Comparison of ENCODE assay signal across 16 cellular contexts in genomic region chr5:68658810-68659372, GRCh38.
DNase-seq lines count a peak whose midpoint lies in the region; ATAC-seq and TF ChIP-seq lines count a peak whose summit lies in the region.
"Had no signal": no experiment of that assay in that cellular context is flagged by ENCODE, and none has a peak within 500 bp of the region (broad histone marks: within the 10 kb centered on the region; RNA-seq: fewer than 3 reads in every experiment).

No MANE protein-coding gene starts in this region.

- no peaks in the 10 kb centered on the region for H3K27me3 ChIP-seq in parathyroid adenoma (ENCODE audit: control insufficient read depth, insufficient read depth, low read length)
- no peaks in the 10 kb centered on the region for H3K27me3 ChIP-seq in effector memory CD4-positive, alpha-beta T cell (replicated peaks; ENCODE audit: control insufficient read depth, insufficient read depth, low read length, poor library complexity, severe bottlenecking)
- H3K27me3 ChIP-seq: BLaER1 had no signal

- no peak for ATAC-seq in HG02763 (IDR thresholded peaks at IDR 0.05; ENCODE audit: unreplicated experiment)
- ATAC-seq: CD8-positive, alpha-beta T cell had no signal

- H3K27ac ChIP-seq in HEK293 (ENCODE audit: extremely low read depth, low read depth, low read length) (no peak overlapping the region), parathyroid adenoma (peak overlapping the region; percentile 97)
- H3K27ac ChIP-seq in effector memory CD4-positive, alpha-beta T cell (ENCODE audit: insufficient read depth, low read length, poor library complexity, severe bottlenecking): no peak overlapping the region
- H3K27ac ChIP-seq: BLaER1, C4-2B had no signal

- no peak overlapping the region for H3K9ac ChIP-seq in parathyroid adenoma
- H3K9ac ChIP-seq: BLaER1 had no signal

- no peaks in the 10 kb centered on the region for H3K79me2 ChIP-seq in parathyroid adenoma

- DNase-seq in mesothelial cell of epicardium (ENCODE audit: low spot score in 2 of 2, unreplicated experiment in 2 of 2) (no peak), medulla oblongata (ENCODE audit: extremely low spot score) (no peak)
- no peak for DNase-seq in effector memory CD4-positive, alpha-beta T cell
- DNase-seq: Caco-2; CD4-positive, CD25-positive, alpha-beta regulatory T cell; CD8-positive, alpha-beta T cell; DMS153; DND-41; GOT3 had no signal

- H3K4me3 ChIP-seq in HEK293 (ENCODE audit: low read depth, low read length): no peak overlapping the region
- no peak overlapping the region for H3K4me3 ChIP-seq in parathyroid adenoma (ENCODE audit: low read depth, low read length)
- no peak overlapping the region for H3K4me3 ChIP-seq in effector memory CD4-positive, alpha-beta T cell (ENCODE audit: insufficient read depth, low read depth, low read length, poor library complexity, severe bottlenecking)
- H3K4me3 ChIP-seq: BLaER1, HAP-1 had no signal

- peak overlapping the region; percentile 81 for H3K27ac Mint-ChIP-seq in mesothelial cell of epicardium
- H3K27ac Mint-ChIP-seq: B cell; CD8-positive, alpha-beta T cell had no signal

- H3K9me3 Mint-ChIP-seq in mesothelial cell of epicardium: no peaks in the 10 kb centered on the region
- H3K9me3 Mint-ChIP-seq: CD8-positive, alpha-beta T cell had no signal

- TF ChIP-seq CTCF in HEK293 (tag by site-specific recombination; IDR thresholded peaks at IDR 0.05): no peak
- no peak for TF ChIP-seq CTCF in mesothelial cell of epicardium (IDR thresholded peaks at IDR 0.05; ENCODE audit: unreplicated experiment)
- TF ChIP-seq CTCF in parathyroid adenoma (IDR thresholded peaks at IDR 0.05): no peak

- H3K4me3 Mint-ChIP-seq in mesothelial cell of epicardium: no peak overlapping the region
- H3K4me3 Mint-ChIP-seq: B cell; CD4-positive, CD25-positive, alpha-beta regulatory T cell; CD8-positive, alpha-beta T cell had no signal

- POLR2A ChIA-PET in HEK293 (lab: Yijun Ruan, JAX): no interaction called here

- H3K4me1 ChIP-seq in HEK293 (ENCODE audit: control insufficient read depth, insufficient read depth, low read length): 0 out of 2 replicates have a peak, but pooled peaks cover 3% of the 10 kb centered on the region
- peaks cover 83% of the 10 kb centered on the region for H3K4me1 ChIP-seq in parathyroid adenoma
- no peaks in the 10 kb centered on the region for H3K4me1 ChIP-seq in effector memory CD4-positive, alpha-beta T cell (ENCODE audit: control insufficient read depth, insufficient read depth, low read length, poor library complexity, severe bottlenecking)
- H3K4me1 ChIP-seq: Caco-2, HAP-1 had no signal

- no peaks in the 10 kb centered on the region for H3K9me3 ChIP-seq in HEK293 (ENCODE audit: control insufficient read depth, insufficient read depth, low read depth, low read length)
- no peaks in the 10 kb centered on the region for H3K9me3 ChIP-seq in parathyroid adenoma (ENCODE audit: control insufficient read depth, low read length)
- H3K9me3 ChIP-seq in effector memory CD4-positive, alpha-beta T cell (ENCODE audit: control insufficient read depth, low read length): no peaks in the 10 kb centered on the region
- H3K9me3 ChIP-seq: BLaER1, Caco-2, HAP-1 had no signal

- H3K27me3 Mint-ChIP-seq in mesothelial cell of epicardium (ENCODE audit: low read depth): no peaks in the 10 kb centered on the region

- H3K4me2 ChIP-seq in parathyroid adenoma (ENCODE audit: low read length): no peak overlapping the region
- H3K4me2 ChIP-seq: BLaER1 had no signal

- H3K36me3 Mint-ChIP-seq in mesothelial cell of epicardium: no peaks in the 10 kb centered on the region
- H3K36me3 Mint-ChIP-seq: CD4-positive, CD25-positive, alpha-beta regulatory T cell; CD8-positive, alpha-beta T cell had no signal

- H3K36me3 ChIP-seq in HEK293 (ENCODE audit: control insufficient read depth in 2 of 2, insufficient read depth in 1 of 2, low read length in 2 of 2) (no peaks in the 10 kb centered on the region), parathyroid adenoma (ENCODE audit: control insufficient read depth, insufficient read depth, low read length) (no peaks in the 10 kb centered on the region)
- no peaks in the 10 kb centered on the region for H3K36me3 ChIP-seq in effector memory CD4-positive, alpha-beta T cell (ENCODE audit: control insufficient read depth, insufficient read depth, low read length)
- H3K36me3 ChIP-seq: BLaER1, HAP-1 had no signal

- CTCF ChIA-PET in HEK293 (lab: Yijun Ruan, JAX): no interaction called here

- no peak overlapping the region for H2AFZ ChIP-seq in parathyroid adenoma

- H3K4me1 Mint-ChIP-seq in mesothelial cell of epicardium: peaks cover 35% of the 10 kb centered on the region

TF ChIP-seq in HEK293, 187 proteins besides CTCF, POLR2A, EP300 and RAD21:
- TF ChIP-seq EGR2 (tag by site-specific recombination; IDR thresholded peaks at IDR 0.05; ENCODE audit: low read depth) (peak; percentile 84), ZFHX2 (tag by site-specific recombination; conservative IDR thresholded peaks at IDR 0.05) (peak; percentile 68), OSR2 (tag by site-specific recombination; IDR thresholded peaks at IDR 0.05) (no peak)
